9 cellular contexts compared by ENCODE assay signal in genomic region chr2:3966470-3966869, GRCh38.
"Had no signal": no experiment of that assay in that cellular context is flagged by ENCODE, and none has a peak within 500 bp of the region (broad histone marks: within the 10 kb centered on the region; RNA-seq: fewer than 3 reads in every experiment).

No MANE protein-coding gene starts in this region.

- H3K36me3 Mint-ChIP-seq: IgD-negative memory B cell had no signal

- H3K27ac ChIP-seq: GM23248, HL-60 had no signal

- H3K27ac Mint-ChIP-seq: HFFc6, IgD-negative memory B cell had no signal

- H3K4me3 Mint-ChIP-seq: HFFc6, IgD-negative memory B cell had no signal

- H3K4me3 ChIP-seq: GM23248, HAP-1 had no signal

- H3K9me3 ChIP-seq: HAP-1 had no signal

- ATAC-seq: HCT116 had no signal

- H3K27me3 Mint-ChIP-seq: IgD-negative memory B cell had no signal

- H3K9ac ChIP-seq: GM23248 had no signal

- H3K4me1 Mint-ChIP-seq: IgD-negative memory B cell had no signal

- DNase-seq: GM23248, GOT3, H7, HFFc6, KBM-7 had no signal

- H3K4me1 ChIP-seq: HAP-1 had no signal

- H3K9me3 Mint-ChIP-seq: IgD-negative memory B cell had no signal

- H2AFZ ChIP-seq: GM23248 had no signal

- H3K36me3 ChIP-seq: HAP-1 had no signal
